Comparison of ENCODE assay signal across 9 cellular contexts in genomic region chr19:49442354-49442753, GRCh38. TPM values are rescaled to one million over a fixed set of nuclear protein-coding genes. Genes with fewer than 3 reads are reported as not detected.
DNase-seq lines count a peak whose midpoint lies in the region; ATAC-seq, FAIRE-seq and TF ChIP-seq lines count a peak whose summit lies in the region.
"Had no signal": no experiment of that assay in that cellular context is flagged by ENCODE, and none has a peak within 500 bp of the region (broad histone marks: within the 10 kb centered on the region; RNA-seq: fewer than 3 reads in every experiment).

No MANE protein-coding gene starts in this region.

- no peak for TF ChIP-seq EP300 in GM12878 (IDR thresholded peaks at IDR 0.05; ENCODE audit: borderline replicate concordance in 1 of 2, control insufficient read depth in 1 of 2, low read depth in 2 of 2, low read length in 2 of 2)

- in situ Hi-C loops in GM12878 (cut with MboI) = no loop called here

- H3K27ac ChIP-seq in BLaER1 (no peak overlapping the region), GM12878 (ENCODE audit: control insufficient read depth, insufficient read depth) (no peak overlapping the region)

- CTCF ChIA-PET in GM12878 (lab: Yijun Ruan, JAX) = interaction anchor here (0.6 to 4.9 kb wide), 9 partner anchors 11 to 217 kb away, joined by 3 to 47 read pairs (median 4); partner anchors contain the start of gene ALDH16A1

- H3K9me3 ChIP-seq in BLaER1 = no peaks in the 10 kb centered on the region
- H3K9me3 ChIP-seq in GM12878 (replicated peaks; ENCODE audit: control insufficient read depth, insufficient read depth, low read length) = no peaks in the 10 kb centered on the region

- no peak for ATAC-seq in GM12878
- ATAC-seq in naive thymus-derived CD8-positive, alpha-beta T cell = no peak
- no peak for ATAC-seq in GM19324 (IDR thresholded peaks at IDR 0.05; ENCODE audit: low FRiP score, unreplicated experiment)

- DNase-seq in GM12878 (ENCODE audit: low read depth, low spot score) = no peak
- DNase-seq in naive thymus-derived CD8-positive, alpha-beta T cell = no peak
- no peak for DNase-seq in effector CD4-positive, alpha-beta T cell
- DNase-seq in SIG-M5 (lab: John Stamatoyannopoulos, UW) = no peak
- no peak for DNase-seq in SKM-1 (lab: John Stamatoyannopoulos, UW; ENCODE audit: unreplicated experiment)

- peak overlapping the region; percentile 74 for H3K4me3 ChIP-seq in BLaER1
- H3K4me3 ChIP-seq in GM12878 = peak overlapping the region; percentile 81; the same call in 1 of the 2 replicates

- H3K27ac Mint-ChIP-seq in IgD-negative memory B cell = peak overlapping the region in 2 of 3 donors; percentile 59 to 86
- peak overlapping the region in 4 of 10 donors; percentile 29 to 84 (median 38) for H3K27ac Mint-ChIP-seq in naive thymus-derived CD8-positive, alpha-beta T cell

- peaks cover 45% of the 10 kb centered on the region for H4K20me1 ChIP-seq in BLaER1
- no peaks in the 10 kb centered on the region for H4K20me1 ChIP-seq in GM12878 (ENCODE audit: control insufficient read depth, insufficient read depth)

- H3K9me3 Mint-ChIP-seq in IgD-negative memory B cell = no peaks in the 10 kb centered on the region
- H3K9me3 Mint-ChIP-seq in naive thymus-derived CD8-positive, alpha-beta T cell = no peaks in the 10 kb centered on the region

- FAIRE-seq in GM12878 (lab: Jason Lieb, UNC) = no peak
- FAIRE-seq: endometrium had no signal

- intact Hi-C loops in GM12878 (cut with micrococcal nuclease; ENCODE audit: unreplicated experiment) = no loop called here

- BruUV-seq in GM12878 (replicated peaks; lab: Mats Ljungman, UMichigan) = no TSS peak

- peaks cover 43% of the 10 kb centered on the region for H3K27me3 Mint-ChIP-seq in IgD-negative memory B cell
- peaks cover 39 to 56% (median 49%) of the 10 kb centered on the region in 5 donors for H3K27me3 Mint-ChIP-seq in naive thymus-derived CD8-positive, alpha-beta T cell

- no peak for TF ChIP-seq RAD21 in GM12878 (IDR thresholded peaks at IDR 0.05; ENCODE audit: insufficient read depth, low read depth, low read length)

- peaks cover 16% of the 10 kb centered on the region for H3K36me3 ChIP-seq in BLaER1
- peaks cover 0 to 3% of the 10 kb centered on the region in 2 experiments; a peak in 1 of 4 replicates for H3K36me3 ChIP-seq in GM12878 (ENCODE audit: control insufficient read depth in 2 of 2, insufficient read depth in 2 of 2, low read length in 1 of 2)

- peaks cover 2% of the 10 kb centered on the region for H3K36me3 Mint-ChIP-seq in IgD-negative memory B cell
- H3K36me3 Mint-ChIP-seq in naive thymus-derived CD8-positive, alpha-beta T cell = peaks cover 2 to 14% (median 5%) of the 10 kb centered on the region in 3 donors

- H3K27me3 ChIP-seq in BLaER1 = peaks cover 52% of the 10 kb centered on the region
- H3K27me3 ChIP-seq in GM12878 (replicated peaks in 1 of 2; ENCODE audit: control insufficient read depth in 2 of 2, insufficient read depth in 2 of 2, low read length in 1 of 2) = peaks cover 9 to 23% of the 10 kb centered on the region in 2 experiments

- RAD21 ChIA-PET in GM12878 (lab: Charles Lee; ENCODE audit: unreplicated experiment) = interaction anchor here (0.5 to 1.8 kb wide), 12 partner anchors 10 to 249 kb away, joined by 3 to 15 read pairs (median 4); partner anchors contain the start of genes PIH1D1 and SCAF1

- no peak overlapping the region for H2AFZ ChIP-seq in GM12878 (ENCODE audit: control insufficient read depth, low read depth, low read length)

- TF ChIP-seq CTCF in GM12878 (IDR thresholded peaks at IDR 0.05 in 2 of 3, conservative IDR thresholded peaks at IDR 0.05 in 1 of 3; ENCODE audit: control insufficient read depth in 2 of 3, extremely low read depth in 1 of 3, insufficient read depth in 1 of 3, low read depth in 3 of 3, low read length in 3 of 3) = no peak

- SMC1A ChIA-PET in GM12878 (lab: Charles Lee; ENCODE audit: uncharacterized antibody, unreplicated experiment) = interaction anchor here (1.5 to 3.0 kb wide), 4 partner anchors 28 to 216 kb away, joined by 4 to 14 read pairs (median 4); no protein-coding TSS in a partner anchor

- peak overlapping the region; percentile 80 to 96 (median 90) for H3K4me3 Mint-ChIP-seq in IgD-negative memory B cell
- H3K4me3 Mint-ChIP-seq in naive thymus-derived CD8-positive, alpha-beta T cell = peak overlapping the region; percentile 76 to 90 (median 84)

- no peak for TF ChIP-seq POLR2A in GM12878 (IDR thresholded peaks at IDR 0.05; ENCODE audit: low read depth, low read length)

- 3% methylated on average over 11 of the region's 11 CpGs for WGBS in GM12878 (ENCODE audit: insufficient coverage, insufficient replicate concordance, low lambda C conversion rate, missing lambda C conversion rate)

- POLR2A ChIA-PET in GM12878 (lab: Charles Lee) = interaction anchor here (1.0 to 1.5 kb wide), 4 partner anchors 10 to 51 kb away, joined by 3 to 5 read pairs (median 4); partner anchors contain the start of gene PIH1D1
- POLR2A ChIA-PET in naive thymus-derived CD8-positive, alpha-beta T cell (lab: Charles Lee) = interaction anchor here (0.6 to 1.9 kb wide), 10 partner anchors 9 to 108 kb away, joined by 3 to 11 read pairs (median 4); partner anchors contain the start of genes ALDH16A1 and PIH1D1

- H3K4me1 Mint-ChIP-seq in IgD-negative memory B cell = peaks cover 11 to 25% (median 18%) of the 10 kb centered on the region in 3 donors
- H3K4me1 Mint-ChIP-seq in naive thymus-derived CD8-positive, alpha-beta T cell = peaks cover 30 to 46% (median 41%) of the 10 kb centered on the region in 4 donors

- H3K4me2 ChIP-seq in BLaER1 (peak overlapping the region; percentile 97), GM12878 (ENCODE audit: control insufficient read depth, insufficient read depth) (no peak overlapping the region)

- no peaks in the 10 kb centered on the region for H3K79me2 ChIP-seq in GM12878 (ENCODE audit: control insufficient read depth, insufficient read depth, low read length)

- H3K4me1 ChIP-seq in BLaER1 (peaks cover 42% of the 10 kb centered on the region), GM12878 (ENCODE audit: control insufficient read depth, insufficient read depth, low read length) (no peaks in the 10 kb centered on the region)

- H3K9ac ChIP-seq in BLaER1 (no peak overlapping the region), GM12878 (ENCODE audit: control insufficient read depth, insufficient read depth, low read length) (no peak overlapping the region)

RNA-seq across cellular contexts. Expression of gene SLC17A7, which starts 1.0 kb away (rescaled TPM):
- polyA plus RNA-seq in IgD-negative memory B cell (not detected), GM12878 (2011; rRNA removed) (0.23 and 0.24 TPM in 2 replicates), GM12878 (2014; fragmentation: Illumina TruSeq; extraction: Trizol) (0.03 and 0.06 TPM in 2 replicates), GM12878 (2014; fragmentation: Nextera tagmentation; extraction: Ambion mirVana) (not detected), GM12878 (2014; rRNA removed) (0.04 TPM in 1 of 2 replicates, not detected in the other), GM12878 (2016; fragmentation: Nextera tagmentation; extraction: Ambion mirVana) (not detected)
- total RNA-seq in GM12878 (2013; cell fraction: nucleolus; rRNA removed) = 0.21 and 0.49 TPM in 2 replicates
- total RNA-seq in GM12878 (2014; rRNA removed) (not detected in 2 replicates), GM12878 (2014; rRNA removed; fragmentation: Illumina TruSeq; extraction: Trizol) (not detected in 2 replicates), GM12878 (2021) (0.08 TPM in 2 replicates)
- not detected for polyA plus RNA-seq in GM12878 (2011; ENCODE audit: low read depth)
- 0.27 and 0.48 TPM in 2 replicates for polyA plus RNA-seq in GM12878 (2011; cell fraction: cytosol; rRNA removed)
- polyA plus RNA-seq in GM12878 (2011; cell fraction: nucleus; rRNA removed) = 0.92 and 1.1 TPM in 2 replicates
- 0.18 TPM in 2 replicates for polyA plus RNA-seq in GM12878 (2012)
- 0.22 and 0.26 TPM in 2 replicates for polyA minus RNA-seq in GM12878 (2011; rRNA and poly(A)+ RNA removed)
- polyA minus RNA-seq in GM12878 (2011; cell fraction: cytosol; rRNA and poly(A)+ RNA removed) = 0.53 and 1.9 TPM in 2 replicates
- polyA minus RNA-seq in GM12878 (2011; cell fraction: nucleus; rRNA and poly(A)+ RNA removed) = 0.29 and 0.36 TPM in 2 replicates
- under 1 TPM; 0.27 to 0.73 TPM for total RNA-seq in naive thymus-derived CD8-positive, alpha-beta T cell
- not detected for polyA plus RNA-seq in naive thymus-derived CD8-positive, alpha-beta T cell

RNA-seq across cellular contexts. Expression of gene PIH1D1, which starts 9.3 kb away (rescaled TPM):
- 98.8 TPM for polyA plus RNA-seq in IgD-negative memory B cell
- total RNA-seq in GM12878 (2013; cell fraction: nucleolus; rRNA removed) = 88.2 and 95.3 TPM in 2 replicates
- 130 and 137 TPM in 2 replicates for total RNA-seq in GM12878 (2014; rRNA removed)
- 83.8 and 84.3 TPM in 2 replicates for total RNA-seq in GM12878 (2014; rRNA removed; fragmentation: Illumina TruSeq; extraction: Trizol)
- total RNA-seq in GM12878 (2021) = 112 and 117 TPM in 2 replicates
- polyA plus RNA-seq in GM12878 (2011; ENCODE audit: low read depth) = 102 TPM
- polyA plus RNA-seq in GM12878 (2011; rRNA removed) = 84.6 and 95.3 TPM in 2 replicates
- polyA plus RNA-seq in GM12878 (2011; cell fraction: cytosol; rRNA removed) = 120 and 130 TPM in 2 replicates
- polyA plus RNA-seq in GM12878 (2011; cell fraction: nucleus; rRNA removed) = 210 and 249 TPM in 2 replicates
- 95.7 and 98.1 TPM in 2 replicates for polyA plus RNA-seq in GM12878 (2012)
- polyA plus RNA-seq in GM12878 (2014; fragmentation: Illumina TruSeq; extraction: Trizol) = 40.6 and 73.6 TPM in 2 replicates
- polyA plus RNA-seq in GM12878 (2014; fragmentation: Nextera tagmentation; extraction: Ambion mirVana) = 10 to 100 TPM; 16.1 to 39.9 TPM
- 122 and 123 TPM in 2 replicates for polyA plus RNA-seq in GM12878 (2014; rRNA removed)
- 100 to 1,000 TPM; 141 to 153 TPM for polyA plus RNA-seq in GM12878 (2016; fragmentation: Nextera tagmentation; extraction: Ambion mirVana)
- 67.4 and 81.0 TPM in 2 replicates for polyA minus RNA-seq in GM12878 (2011; rRNA and poly(A)+ RNA removed)
- 32.1 and 32.7 TPM in 2 replicates for polyA minus RNA-seq in GM12878 (2011; cell fraction: cytosol; rRNA and poly(A)+ RNA removed)
- 29.9 and 44.2 TPM in 2 replicates for polyA minus RNA-seq in GM12878 (2011; cell fraction: nucleus; rRNA and poly(A)+ RNA removed)
- 100 to 1,000 TPM; 157 to 179 TPM for total RNA-seq in naive thymus-derived CD8-positive, alpha-beta T cell
- 10 to 100 TPM; 85.3 to 88.9 (median 86.7) TPM for polyA plus RNA-seq in naive thymus-derived CD8-positive, alpha-beta T cell

RNA-seq across cellular contexts. Expression of gene ALDH16A1, which starts 10.7 kb away (rescaled TPM):
- polyA plus RNA-seq in IgD-negative memory B cell (67.5 TPM), GM12878 (2011; rRNA removed) (3.1 and 6.4 TPM in 2 replicates), GM12878 (2014; fragmentation: Illumina TruSeq; extraction: Trizol) (0.43 and 1.7 TPM in 2 replicates), GM12878 (2014; fragmentation: Nextera tagmentation; extraction: Ambion mirVana) (1 to 10 TPM; 4.5 to 6.2 TPM), GM12878 (2014; rRNA removed) (31.0 and 41.4 TPM in 2 replicates), GM12878 (2016; fragmentation: Nextera tagmentation; extraction: Ambion mirVana) (10 to 100 TPM; 26.8 to 40.0 TPM)
- 4.5 and 6.6 TPM in 2 replicates for total RNA-seq in GM12878 (2013; cell fraction: nucleolus; rRNA removed)
- total RNA-seq in GM12878 (2014; rRNA removed) (31.9 and 46.3 TPM in 2 replicates), GM12878 (2014; rRNA removed; fragmentation: Illumina TruSeq; extraction: Trizol) (8.7 and 9.5 TPM in 2 replicates), GM12878 (2021) (43.6 and 49.3 TPM in 2 replicates)
- 3.7 TPM for polyA plus RNA-seq in GM12878 (2011; ENCODE audit: low read depth)
- polyA plus RNA-seq in GM12878 (2011; cell fraction: cytosol; rRNA removed) = 15.2 and 32.2 TPM in 2 replicates
- 43.0 and 85.9 TPM in 2 replicates for polyA plus RNA-seq in GM12878 (2011; cell fraction: nucleus; rRNA removed)
- 17.2 and 17.4 TPM in 2 replicates for polyA plus RNA-seq in GM12878 (2012)
- 9.9 and 22.0 TPM in 2 replicates for polyA minus RNA-seq in GM12878 (2011; rRNA and poly(A)+ RNA removed)
- polyA minus RNA-seq in GM12878 (2011; cell fraction: cytosol; rRNA and poly(A)+ RNA removed) = 14.5 and 17.4 TPM in 2 replicates
- polyA minus RNA-seq in GM12878 (2011; cell fraction: nucleus; rRNA and poly(A)+ RNA removed) = 4.1 and 11.7 TPM in 2 replicates
- total RNA-seq in naive thymus-derived CD8-positive, alpha-beta T cell = 10 to 100 TPM; 44.3 to 44.4 TPM
- polyA plus RNA-seq in naive thymus-derived CD8-positive, alpha-beta T cell = 10 to 100 TPM; 28.3 to 38.0 (median 30.1) TPM

RNA-seq across cellular contexts. Expression of gene GFY, which starts 17.2 kb away (rescaled TPM):
- polyA plus RNA-seq in IgD-negative memory B cell = not detected
- total RNA-seq in GM12878 (2013; cell fraction: nucleolus; rRNA removed) = not detected in 2 replicates
- not detected in 2 replicates for total RNA-seq in GM12878 (2014; rRNA removed)
- total RNA-seq in GM12878 (2014; rRNA removed; fragmentation: Illumina TruSeq; extraction: Trizol) = not detected in 2 replicates
- total RNA-seq in GM12878 (2021) = not detected in 2 replicates
- polyA plus RNA-seq in GM12878 (2011; ENCODE audit: low read depth) = not detected
- polyA plus RNA-seq in GM12878 (2011; rRNA removed) = 0.05 TPM in 1 of 2 replicates, not detected in the other
- 0.03 TPM in 1 of 2 replicates, not detected in the other for polyA plus RNA-seq in GM12878 (2011; cell fraction: cytosol; rRNA removed)
- 0.13 and 0.16 TPM in 2 replicates for polyA plus RNA-seq in GM12878 (2011; cell fraction: nucleus; rRNA removed)
- polyA plus RNA-seq in GM12878 (2012) = not detected in 2 replicates
- polyA plus RNA-seq in GM12878 (2014; fragmentation: Illumina TruSeq; extraction: Trizol) = not detected in 2 replicates
- not detected for polyA plus RNA-seq in GM12878 (2014; fragmentation: Nextera tagmentation; extraction: Ambion mirVana)
- not detected in 2 replicates for polyA plus RNA-seq in GM12878 (2014; rRNA removed)
- polyA plus RNA-seq in GM12878 (2016; fragmentation: Nextera tagmentation; extraction: Ambion mirVana) = not detected
- not detected in 2 replicates for polyA minus RNA-seq in GM12878 (2011; rRNA and poly(A)+ RNA removed)
- not detected in 2 replicates for polyA minus RNA-seq in GM12878 (2011; cell fraction: cytosol; rRNA and poly(A)+ RNA removed)
- not detected in 2 replicates for polyA minus RNA-seq in GM12878 (2011; cell fraction: nucleus; rRNA and poly(A)+ RNA removed)
- total RNA-seq in naive thymus-derived CD8-positive, alpha-beta T cell = not detected
- polyA plus RNA-seq in naive thymus-derived CD8-positive, alpha-beta T cell = not detected

RNA-seq across cellular contexts. Expression of gene PTH2, which starts 19.1 kb away (rescaled TPM):
- polyA plus RNA-seq in IgD-negative memory B cell (not detected), GM12878 (2011; rRNA removed) (not detected in 2 replicates), GM12878 (2014; fragmentation: Illumina TruSeq; extraction: Trizol) (not detected in 2 replicates), GM12878 (2014; fragmentation: Nextera tagmentation; extraction: Ambion mirVana) (not detected), GM12878 (2014; rRNA removed) (not detected in 2 replicates), GM12878 (2016; fragmentation: Nextera tagmentation; extraction: Ambion mirVana) (not detected)
- total RNA-seq in GM12878 (2013; cell fraction: nucleolus; rRNA removed) = not detected in 2 replicates
- total RNA-seq in GM12878 (2014; rRNA removed) (not detected in 2 replicates), GM12878 (2014; rRNA removed; fragmentation: Illumina TruSeq; extraction: Trizol) (not detected in 2 replicates), GM12878 (2021) (not detected in 2 replicates)
- polyA plus RNA-seq in GM12878 (2011; ENCODE audit: low read depth) = not detected
- not detected in 2 replicates for polyA plus RNA-seq in GM12878 (2011; cell fraction: cytosol; rRNA removed)
- polyA plus RNA-seq in GM12878 (2011; cell fraction: nucleus; rRNA removed) = not detected in 2 replicates
- polyA plus RNA-seq in GM12878 (2012) = not detected in 2 replicates
- polyA minus RNA-seq in GM12878 (2011; rRNA and poly(A)+ RNA removed) = not detected in 2 replicates
- polyA minus RNA-seq in GM12878 (2011; cell fraction: cytosol; rRNA and poly(A)+ RNA removed) = not detected in 2 replicates
- polyA minus RNA-seq in GM12878 (2011; cell fraction: nucleus; rRNA and poly(A)+ RNA removed) = not detected in 2 replicates
- not detected for total RNA-seq in naive thymus-derived CD8-positive, alpha-beta T cell
- not detected for polyA plus RNA-seq in naive thymus-derived CD8-positive, alpha-beta T cell
